ENCODE assay signal across 8 cellular contexts in the genomic region with DNA sequence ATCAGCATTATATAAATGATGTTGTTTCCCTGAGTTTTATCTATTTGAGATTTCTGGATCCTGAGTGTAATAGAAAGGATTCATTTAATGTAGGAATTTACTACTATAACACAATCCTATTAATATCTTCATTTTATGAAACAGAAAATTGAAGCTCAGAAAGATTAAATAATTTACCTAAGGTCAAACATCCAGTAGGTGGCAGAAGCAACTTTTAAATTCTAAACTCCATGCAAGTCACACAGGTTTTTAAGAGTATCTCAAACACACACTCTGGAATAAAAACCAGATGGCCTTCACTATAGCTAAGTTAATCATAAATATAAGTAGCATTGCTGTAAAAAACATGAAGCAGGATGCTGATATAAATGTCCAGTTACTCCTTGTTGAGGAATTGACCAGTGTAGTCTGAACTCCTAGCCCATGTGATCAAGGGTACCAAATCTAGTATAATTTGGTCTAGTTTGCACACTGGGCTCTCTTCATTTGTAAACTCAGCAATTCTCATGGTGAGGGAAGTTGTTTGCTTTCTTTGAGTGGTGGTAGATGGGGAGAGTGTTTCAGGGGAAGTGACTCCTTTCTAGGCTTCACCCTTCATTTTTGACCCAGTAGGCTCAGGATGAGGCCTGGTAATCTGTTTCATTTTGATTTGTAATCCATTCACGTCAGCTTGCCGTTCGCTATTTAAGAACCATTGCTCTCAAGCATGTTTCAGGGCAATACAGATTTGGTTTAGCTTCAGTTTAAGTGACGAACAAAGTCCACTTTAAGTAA. TPM values are rescaled to one million over a fixed set of nuclear protein-coding genes. Genes with fewer than 3 reads are reported as not detected.
DNase-seq lines count a peak whose midpoint lies in the region; ATAC-seq and TF ChIP-seq lines count a peak whose summit lies in the region.

No MANE protein-coding gene starts in this region.

- H3K27ac ChIP-seq in naive thymus-derived CD4-positive, alpha-beta T cell (ENCODE audit: low read depth, low read length) = no peak overlapping the region

- H3K9me2 ChIP-seq in Loucy (replicated peaks; ENCODE audit: low read depth, low read length) = no peaks in the 10 kb centered on the region

- no peaks in the 10 kb centered on the region for H3K9me3 ChIP-seq in Loucy (ENCODE audit: insufficient read depth, low read depth, low read length)
- no peaks in the 10 kb centered on the region for H3K9me3 ChIP-seq in naive thymus-derived CD4-positive, alpha-beta T cell (ENCODE audit: control insufficient read depth in 2 of 3, low read length in 3 of 3)

- peak; percentile 33 for DNase-seq in AG09309 (ENCODE audit: low read depth)
- DNase-seq in left colon = no peak
- no peak for DNase-seq in naive thymus-derived CD4-positive, alpha-beta T cell
- DNase-seq in activated gamma-delta T cell (lab: John Stamatoyannopoulos, UW) = no peak
- no peak for DNase-seq in effector memory CD8-positive, alpha-beta T cell

- POLR2A ChIA-PET in naive thymus-derived CD4-positive, alpha-beta T cell (lab: Charles Lee) = no interaction called here

- no peaks in the 10 kb centered on the region for H3K36me3 ChIP-seq in Loucy (ENCODE audit: insufficient read depth, low read length)
- no peaks in the 10 kb centered on the region for H3K36me3 ChIP-seq in naive thymus-derived CD4-positive, alpha-beta T cell (ENCODE audit: control insufficient read depth in 2 of 3, insufficient read depth in 3 of 3, low read length in 3 of 3)

- H3K4me3 Mint-ChIP-seq in brain = peak overlapping the region in 3 of 5 experiments; percentile 41 to 51 (median 42)
- no peak overlapping the region for H3K4me3 Mint-ChIP-seq in naive thymus-derived CD4-positive, alpha-beta T cell
- H3K4me3 Mint-ChIP-seq in effector memory CD8-positive, alpha-beta T cell = no peak overlapping the region

- TF ChIP-seq CTCF in AG09309 (IDR thresholded peaks at IDR 0.05; ENCODE audit: control insufficient read depth, insufficient read depth, low read depth, low read length, missing control alignments) (peak; percentile 40), Loucy (conservative IDR thresholded peaks at IDR 0.05; ENCODE audit: low read length) (peak; percentile 67), brain (conservative IDR thresholded peaks at IDR 0.05) (peak; percentile 56 to 66)

- H3K36me3 Mint-ChIP-seq in brain = no peaks in the 10 kb centered on the region
- no peaks in the 10 kb centered on the region for H3K36me3 Mint-ChIP-seq in naive thymus-derived CD4-positive, alpha-beta T cell
- no peaks in the 10 kb centered on the region for H3K36me3 Mint-ChIP-seq in effector memory CD8-positive, alpha-beta T cell (ENCODE audit: insufficient read depth)

- no peaks in the 10 kb centered on the region for H3K4me1 ChIP-seq in Loucy (ENCODE audit: insufficient read depth, low read length, poor library complexity, severe bottlenecking)
- H3K4me1 ChIP-seq in naive thymus-derived CD4-positive, alpha-beta T cell (ENCODE audit: control insufficient read depth in 2 of 2, insufficient read depth in 2 of 2, low read length in 2 of 2) = no peaks in the 10 kb centered on the region

- H4K20me1 ChIP-seq in Loucy (ENCODE audit: insufficient read depth, low read length, poor library complexity, severe bottlenecking) = no peaks in the 10 kb centered on the region

- no peak overlapping the region for H3K4me2 ChIP-seq in Loucy (ENCODE audit: low read depth, low read length, poor library complexity, severe bottlenecking)

- ATAC-seq in left colon (peak; percentile 83), GM21723 (IDR thresholded peaks at IDR 0.05; ENCODE audit: unreplicated experiment) (no peak)
- no peak for ATAC-seq in naive thymus-derived CD4-positive, alpha-beta T cell
- ATAC-seq in effector memory CD8-positive, alpha-beta T cell (replicated peaks) = no peak

- no peaks in the 10 kb centered on the region for H3K27me3 ChIP-seq in Loucy (ENCODE audit: insufficient read depth, low read length, poor library complexity, severe bottlenecking)
- H3K27me3 ChIP-seq in naive thymus-derived CD4-positive, alpha-beta T cell (ENCODE audit: control insufficient read depth in 2 of 2, insufficient read depth in 2 of 2, low read length in 2 of 2) = no peaks in the 10 kb centered on the region

- no peak overlapping the region for H3K4me3 ChIP-seq in AG09309 (ENCODE audit: control insufficient read depth, low read depth, low read length)
- no peak overlapping the region for H3K4me3 ChIP-seq in Loucy (ENCODE audit: low read length, poor library complexity, severe bottlenecking)
- no peak overlapping the region for H3K4me3 ChIP-seq in naive thymus-derived CD4-positive, alpha-beta T cell (ENCODE audit: low read length)

- peaks cover 0 to 3% (median 0%) of the 10 kb centered on the region in 5 experiments for H3K9me3 Mint-ChIP-seq in brain
- no peaks in the 10 kb centered on the region for H3K9me3 Mint-ChIP-seq in naive thymus-derived CD4-positive, alpha-beta T cell
- peaks cover 0 to 2% of the 10 kb centered on the region in 2 donors for H3K9me3 Mint-ChIP-seq in effector memory CD8-positive, alpha-beta T cell

- no peaks in the 10 kb centered on the region for H3K79me2 ChIP-seq in Loucy (ENCODE audit: insufficient read depth, low read length)

- H2AFZ ChIP-seq in Loucy (ENCODE audit: low read length) = no peak overlapping the region; the same call in 1 of the 2 replicates

- intact Hi-C loops in left colon (cut with DNase I, micrococcal nuclease) = loop anchor here in 1 of 2 donors (10.0 kb wide), 1 partner anchor 143 kb away; no protein-coding TSS in a partner anchor
- intact Hi-C loops in naive thymus-derived CD4-positive, alpha-beta T cell (cut with micrococcal nuclease) = loop anchor here (5.0 to 10.0 kb wide), 2 partner anchors 231 to 633 kb away; partner anchors contain the start of gene FMO4 (in 1 of the 2)

- H3F3A ChIP-seq in Loucy (ENCODE audit: low read depth) = no peaks in the 10 kb centered on the region

- H3K27ac Mint-ChIP-seq in brain = peak overlapping the region; percentile 0 to 98 (median 82)
- no peak overlapping the region for H3K27ac Mint-ChIP-seq in naive thymus-derived CD4-positive, alpha-beta T cell
- H3K27ac Mint-ChIP-seq in effector memory CD8-positive, alpha-beta T cell = no peak overlapping the region

- H3K27me3 Mint-ChIP-seq in brain = no peaks in the 10 kb centered on the region
- H3K27me3 Mint-ChIP-seq in naive thymus-derived CD4-positive, alpha-beta T cell = peaks cover 0 to 27% (median 13%) of the 10 kb centered on the region in 5 donors
- peaks cover 15 to 27% of the 10 kb centered on the region in 2 donors for H3K27me3 Mint-ChIP-seq in effector memory CD8-positive, alpha-beta T cell

- no peak overlapping the region for H3K9ac ChIP-seq in Loucy (ENCODE audit: low read depth, low read length, poor library complexity, severe bottlenecking)

- peaks cover 16% of the 10 kb centered on the region for H3K4me1 Mint-ChIP-seq in brain
- no peaks in the 10 kb centered on the region for H3K4me1 Mint-ChIP-seq in naive thymus-derived CD4-positive, alpha-beta T cell
- no peaks in the 10 kb centered on the region for H3K4me1 Mint-ChIP-seq in effector memory CD8-positive, alpha-beta T cell (ENCODE audit: low read depth in 2 of 2)

- CTCF ChIA-PET in naive thymus-derived CD4-positive, alpha-beta T cell (lab: Charles Lee) = interaction anchor here (1.8 kb wide), 1 partner anchor 232 kb away, joined by 7 read pairs; the partner anchor contains the start of gene FMO4

RNA-seq across cellular contexts. Expression of gene FMO3, which starts 9.3 kb away (rescaled TPM):
- 0.59 TPM for polyA plus RNA-seq in brain (ENCODE audit: insufficient read depth, low read depth, low replicate concordance)
- total RNA-seq in left colon = under 1 TPM in 1 of 2 donors, not detected in 1; 0.42 TPM
- not detected for total RNA-seq in naive thymus-derived CD4-positive, alpha-beta T cell
- not detected for polyA plus RNA-seq in naive thymus-derived CD4-positive, alpha-beta T cell

Comparison
In these comparisons a context has a peak if more than half of its experiments do, and no peak if none do; other contexts are left out.
1. H3K27ac Mint-ChIP-seq: peak in brain (5 of 5); none in naive thymus-derived CD4-positive, alpha-beta T cell (0 of 9) and effector memory CD8-positive, alpha-beta T cell (0 of 2).
2. H3K4me3 Mint-ChIP-seq: peak in brain (3 of 5); none in naive thymus-derived CD4-positive, alpha-beta T cell (0 of 10) and effector memory CD8-positive, alpha-beta T cell (0 of 2).
3. Peak in every context shown above with its lines, with median percentiles within 50 percentile points of each other: CTCF ChIP-seq.